14 cellular contexts compared by ENCODE assay signal in the genomic region with DNA sequence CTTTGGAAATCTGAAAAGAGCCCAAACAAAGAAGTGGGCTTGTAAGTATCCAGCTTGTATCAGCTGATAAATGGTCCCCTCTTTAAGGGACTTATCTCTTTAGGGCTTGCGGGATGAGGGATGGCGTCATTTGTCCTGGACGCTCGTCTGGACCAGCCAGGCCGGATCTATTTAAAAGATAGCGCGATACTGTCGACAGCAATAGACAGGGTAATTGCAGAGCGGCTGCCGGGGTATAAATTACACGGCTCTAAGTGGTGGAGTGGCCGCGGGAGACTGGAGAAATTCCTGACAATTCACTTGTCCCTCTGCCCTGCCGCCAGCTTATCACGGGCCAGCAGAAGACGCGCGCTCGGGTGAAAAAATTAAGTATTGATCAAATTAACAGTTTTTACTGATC.
DNase-seq lines count a peak whose midpoint lies in the region; ATAC-seq and TF ChIP-seq lines count a peak whose summit lies in the region.
"Had no signal": no experiment of that assay in that cellular context is flagged by ENCODE, and none has a peak within 500 bp of the region (broad histone marks: within the 10 kb centered on the region; RNA-seq: fewer than 3 reads in every experiment).

No MANE protein-coding gene starts in this region.

- ATAC-seq in lower lobe of right lung (no peak), aorta (ENCODE audit: low FRiP score) (no peak), HG03039 (IDR thresholded peaks at IDR 0.05; ENCODE audit: unreplicated experiment) (no peak)

- WGBS in aorta, 2 donors: 57 to 63% methylated on average over 19 of the region's 19 CpGs

- DNase-seq in cardiac septum (ENCODE audit: low spot score) (peak; percentile 20), left ventricle myocardium inferior (no peak), WERI-Rb-1 (no peak), lower lobe of right lung (peak; percentile 13), aorta (peak; percentile 8 to 64), 8988T (no peak), foreskin fibroblast (no peak)
- DNase-seq: AML-193; CD4-positive, CD25-positive, alpha-beta regulatory T cell; NCI-H2107; NCI-H774; Peyer's patch; SHP77 treated with DMSO at 0.1 percent for 48 hours had no signal

- intact Hi-C loops in cardiac septum (cut with DNase I): no loop called here
- intact Hi-C loops in left ventricle myocardium inferior (cut with micrococcal nuclease): no loop called here
- intact Hi-C loops in lower lobe of right lung (cut with DNase I): no loop called here
- intact Hi-C loops in aorta (cut with DNase I): no loop called here

- H3K4me1 ChIP-seq in left ventricle myocardium inferior (peaks cover 8% of the 10 kb centered on the region), lower lobe of right lung (no peaks in the 10 kb centered on the region), aorta (ENCODE audit: control insufficient read depth in 1 of 2, insufficient read depth in 2 of 2, low read length in 2 of 2) (no peaks in the 10 kb centered on the region)
- H3K4me1 ChIP-seq: Peyer's patch had no signal

- H3K9me3 ChIP-seq in left ventricle myocardium inferior (replicated peaks) (peaks cover 37% of the 10 kb centered on the region), WERI-Rb-1 (ENCODE audit: severe bottlenecking) (peaks cover 5% of the 10 kb centered on the region), lower lobe of right lung (peaks cover 18% of the 10 kb centered on the region), aorta (ENCODE audit: control insufficient read depth, low read length) (peaks cover 7% of the 10 kb centered on the region)

- H3K27me3 ChIP-seq in left ventricle myocardium inferior (ENCODE audit: low read depth): peaks cover 68% of the 10 kb centered on the region
- H3K27me3 ChIP-seq in WERI-Rb-1 (ENCODE audit: insufficient read depth, low read depth, severe bottlenecking): no peaks in the 10 kb centered on the region
- peaks cover 5% of the 10 kb centered on the region for H3K27me3 ChIP-seq in lower lobe of right lung (ENCODE audit: low read depth)
- no peaks in the 10 kb centered on the region for H3K27me3 ChIP-seq in aorta (ENCODE audit: control insufficient read depth in 1 of 2, insufficient read depth in 2 of 2, low read length in 1 of 2)
- H3K27me3 ChIP-seq: Peyer's patch had no signal

- H3K27ac ChIP-seq in left ventricle myocardium inferior (replicated peaks) (no peak overlapping the region), WERI-Rb-1 (peak overlapping the region; percentile 56; the same call in 1 of the 2 replicates), lower lobe of right lung (no peak overlapping the region), aorta (ENCODE audit: low read depth in 1 of 2, low read length in 2 of 2) (no peak overlapping the region)
- H3K27ac ChIP-seq: Peyer's patch had no signal

- H3K36me3 ChIP-seq in left ventricle myocardium inferior (no peaks in the 10 kb centered on the region), WERI-Rb-1 (no peaks in the 10 kb centered on the region), lower lobe of right lung (no peaks in the 10 kb centered on the region), aorta (ENCODE audit: control insufficient read depth in 1 of 2, insufficient read depth in 2 of 2, low read length in 1 of 2) (no peaks in the 10 kb centered on the region)
- H3K36me3 ChIP-seq: Peyer's patch had no signal

- H3K4me3 ChIP-seq in left ventricle myocardium inferior (no peak overlapping the region), WERI-Rb-1 (ENCODE audit: low read depth, low read length) (no peak overlapping the region), lower lobe of right lung (no peak overlapping the region), aorta (ENCODE audit: low read length in 2 of 2) (no peak overlapping the region), foreskin fibroblast (ENCODE audit: low read depth in 1 of 2, low read length in 2 of 2) (no peak overlapping the region)
- H3K4me3 ChIP-seq: Peyer's patch had no signal

- TF ChIP-seq CTCF in left ventricle myocardium inferior (IDR thresholded peaks at IDR 0.05; ENCODE audit: borderline replicate concordance) (no peak), WERI-Rb-1 (IDR thresholded peaks at IDR 0.05; ENCODE audit: low read depth, low read length) (no peak), lower lobe of right lung (IDR thresholded peaks at IDR 0.05) (no peak), foreskin fibroblast (IDR thresholded peaks at IDR 0.05; ENCODE audit: low read depth, low read length) (no peak)

Comparison
In these comparisons a context has a peak if more than half of its experiments do, and no peak if none do; other contexts are left out.
1. DNase-seq: peak in cardiac septum (single experiment), lower lobe of right lung (single experiment) and aorta (2 of 2); none in left ventricle myocardium inferior (single experiment), WERI-Rb-1 (single experiment), 8988T (single experiment) and foreskin fibroblast (0 of 2).